Comparison of ENCODE assay signal across 1 cellular context in genomic region chr19:58555369-58555885, GRCh38.
TF ChIP-seq lines count a peak whose summit lies in the region.

No MANE protein-coding gene starts in this region.

TF ChIP-seq in endothelial cell of umbilical vein, 7 proteins besides CTCF, POLR2A, EP300 and RAD21:
- TF ChIP-seq GATA2 (IDR thresholded peaks at IDR 0.05; ENCODE audit: insufficient read depth, insufficient read length, low read depth, low read length) (no peak), MYC (IDR thresholded peaks at IDR 0.05; ENCODE audit: low read depth, low read length) (no peak), POLR2AphosphoS5 (IDR thresholded peaks at IDR 0.05; ENCODE audit: insufficient read depth, low read depth, low read length) (no peak), EZH2 (IDR thresholded peaks at IDR 0.05; ENCODE audit: borderline replicate concordance, low read depth, low read length, severe bottlenecking) (no peak), JUN (IDR thresholded peaks at IDR 0.05; ENCODE audit: borderline replicate concordance, insufficient read depth, insufficient read length, low read depth) (no peak)
- TF ChIP-seq, protein P1, sequence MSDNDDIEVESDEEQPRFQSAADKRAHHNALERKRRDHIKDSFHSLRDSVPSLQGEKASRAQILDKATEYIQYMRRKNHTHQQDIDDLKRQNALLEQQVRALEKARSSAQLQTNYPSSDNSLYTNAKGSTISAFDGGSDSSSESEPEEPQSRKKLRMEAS (IDR thresholded peaks at IDR 0.05; ENCODE audit: insufficient read depth, insufficient read length): no peak
